Comparison of ENCODE assay signal across 1 cellular context in the genomic region with DNA sequence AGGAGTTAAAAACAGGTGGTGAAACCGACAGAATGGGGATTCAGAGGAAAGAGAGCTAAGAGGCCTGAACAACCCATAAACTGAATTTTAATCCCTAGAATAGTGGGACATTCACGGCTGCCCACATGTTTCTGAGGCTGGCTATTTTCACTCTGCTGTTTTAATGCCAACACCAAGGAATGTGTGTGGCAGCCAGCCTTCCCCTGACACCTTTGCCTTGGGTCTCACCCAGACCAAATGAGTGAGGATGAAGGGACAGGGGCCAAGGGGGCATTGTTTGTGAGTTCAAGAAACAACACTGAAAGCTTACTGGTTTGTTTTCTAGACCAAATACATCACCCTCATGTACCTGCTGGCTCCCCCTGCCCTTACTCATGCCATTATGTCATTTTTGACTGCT.
TF ChIP-seq lines count a peak whose summit lies in the region.

No MANE protein-coding gene starts in this region.

TF ChIP-seq in endothelial cell of umbilical vein, 7 proteins besides CTCF, POLR2A, EP300 and RAD21 (continued from another document):
- TF ChIP-seq FOS (IDR thresholded peaks at IDR 0.05; ENCODE audit: borderline replicate concordance, insufficient read depth, low read length) (no peak), MAX (IDR thresholded peaks at IDR 0.05; ENCODE audit: insufficient read depth, insufficient read length) (no peak), GATA2 (IDR thresholded peaks at IDR 0.05; ENCODE audit: insufficient read depth, insufficient read length, low read depth, low read length) (no peak)
